24 cellular contexts compared by ENCODE assay signal in genomic region chr10:98492763-98493162, GRCh38. TPM values are rescaled to one million over a fixed set of nuclear protein-coding genes. Genes with fewer than 3 reads are reported as not detected.
DNase-seq lines count a peak whose midpoint lies in the region; ATAC-seq, FAIRE-seq and TF ChIP-seq lines count a peak whose summit lies in the region.
"Had no signal": no experiment of that assay in that cellular context is flagged by ENCODE, and none has a peak within 500 bp of the region (broad histone marks: within the 10 kb centered on the region; RNA-seq: fewer than 3 reads in every experiment).

No MANE protein-coding gene starts in this region.

- no peak overlapping the region for H3K4me3 ChIP-seq in gastroesophageal sphincter
- H3K4me3 ChIP-seq: GM23248, SJCRH30 had no signal

- FAIRE-seq in D721Med (lab: Jason Lieb, UNC): no peak
- FAIRE-seq: G401.6 had no signal

- TF ChIP-seq POLR2A in gastroesophageal sphincter (IDR thresholded peaks at IDR 0.05): no peak

- DNase-seq in kidney tubule cell (ENCODE audit: low spot score) (peak; percentile 56), D721Med (ENCODE audit: insufficient read length, low spot score) (no peak), NCI-H1694 treated with DMSO at 0.1 percent for 48 hours (lab: John Stamatoyannopoulos, UW) (no peak)
- DNase-seq: CD4-positive, CD25-positive, alpha-beta regulatory T cell; DMS 273 treated with DMSO at 0.1 percent for 48 hours; GM23248; H9; HFFc6; KBM-7; MM.1S; NCI-H1048; NCI-H1417 treated with DMSO at 0.1 percent for 48 hours; NCI-H187 treated with DMSO at 0.1 percent for 48 hours; NCI-H345; NCI-H524; NCI-H82; SJCRH30; T-helper 1 cell had no signal

- TF ChIP-seq CTCF in gastroesophageal sphincter (IDR thresholded peaks at IDR 0.05) (no peak), D721Med (IDR thresholded peaks at IDR 0.05; ENCODE audit: insufficient read depth, missing control alignments) (no peak)

- ATAC-seq in GM18870 (IDR thresholded peaks at IDR 0.05; ENCODE audit: unreplicated experiment) (peak; percentile 69), GM19452 (IDR thresholded peaks at IDR 0.05; ENCODE audit: unreplicated experiment) (peak; percentile 61), HG03097 (IDR thresholded peaks at IDR 0.05; ENCODE audit: low FRiP score, unreplicated experiment) (peak; percentile 67), gastroesophageal sphincter (no peak)
- ATAC-seq: Panc1 had no signal

- no peaks in the 10 kb centered on the region for H3K27me3 ChIP-seq in gastroesophageal sphincter
- H3K27me3 ChIP-seq: SJCRH30 had no signal

- H3K4me1 ChIP-seq in gastroesophageal sphincter: no peaks in the 10 kb centered on the region
- H3K4me1 ChIP-seq: SJCRH30 had no signal

- H3K36me3 ChIP-seq in gastroesophageal sphincter: peaks cover 0 to 20% of the 10 kb centered on the region in 2 donors
- H3K36me3 ChIP-seq: SJCRH30 had no signal

- H3K27ac ChIP-seq in gastroesophageal sphincter: no peak overlapping the region
- H3K27ac ChIP-seq: GM23248, SJCRH30 had no signal

- peaks cover 0 to 7% (median 0%) of the 10 kb centered on the region in 3 donors for H3K9me3 ChIP-seq in gastroesophageal sphincter

- WGBS in gastroesophageal sphincter (ENCODE audit: low coverage in 1 of 2), 2 donors: 79 to 100% methylated on average over 1 of the region's 1 CpG

- TF ChIP-seq EP300 in gastroesophageal sphincter (IDR thresholded peaks at IDR 0.05): no peak

RNA-seq across cellular contexts. Expression of gene HPS1, which starts 46.0 kb away (rescaled TPM):
- total RNA-seq in gastroesophageal sphincter: 10 to 100 TPM; 51.4 to 74.4 (median 60.8) TPM
